In the genomic region with DNA sequence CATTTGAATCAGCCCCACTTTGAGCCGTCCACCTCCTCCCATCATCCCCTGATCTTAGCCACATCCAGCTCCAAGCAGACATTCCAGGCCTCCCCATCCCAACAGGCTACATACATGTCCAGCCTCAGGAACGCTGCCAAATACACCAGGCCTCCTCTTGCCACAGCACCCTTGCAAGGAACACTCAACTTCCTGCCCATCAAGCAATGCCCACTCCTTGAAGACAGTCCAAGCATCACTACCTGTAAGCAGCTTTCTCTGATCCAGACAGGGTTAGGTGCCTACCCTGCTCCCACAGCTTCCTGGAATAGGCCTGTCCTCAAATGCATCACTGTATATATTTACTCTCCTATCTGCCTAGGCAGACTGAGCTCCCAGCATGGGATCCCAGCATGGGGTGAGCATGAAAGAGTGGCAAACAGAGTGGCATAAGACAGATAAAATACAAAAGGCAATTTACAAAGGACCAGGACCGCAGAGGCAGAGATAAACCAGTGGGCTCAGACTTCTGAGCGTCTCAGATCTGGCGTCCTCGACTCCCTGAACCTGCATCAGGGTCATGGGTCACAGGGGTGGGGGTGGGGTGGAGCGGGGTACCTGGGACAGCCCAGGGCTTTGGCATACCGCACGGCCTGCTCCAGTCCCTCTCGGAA, we compare ENCODE assay signal across 8 cellular contexts. TPM values are rescaled to one million over a fixed set of nuclear protein-coding genes. Genes with fewer than 3 reads are reported as not detected.
DNase-seq lines count a peak whose midpoint lies in the region; ATAC-seq lines count a peak whose summit lies in the region.

No MANE protein-coding gene starts in this region.

- peaks cover 11% of the 10 kb centered on the region for H3K36me3 Mint-ChIP-seq in activated naive CD8-positive, alpha-beta T cell treated with anti-CD3 and anti-CD28 coated beads, Interleukin-2, amount 50 U/mL, for 24 hours (ENCODE audit: low read depth)

- H3K27me3 ChIP-seq in MG63 (peaks cover 10% of the 10 kb centered on the region; the same call in 1 of the 2 replicates), rectal smooth muscle tissue (ENCODE audit: control insufficient read depth, insufficient read depth, low read length) (no peaks in the 10 kb centered on the region)

- intact Hi-C loops in left ventricle myocardium superior (cut with micrococcal nuclease): no loop called here

- H3K36me3 ChIP-seq in MG63 (peaks cover 17% of the 10 kb centered on the region), rectal smooth muscle tissue (ENCODE audit: control insufficient read depth, insufficient read depth, low read length) (peaks cover 29% of the 10 kb centered on the region)

- peaks cover 27% of the 10 kb centered on the region for H3K27me3 Mint-ChIP-seq in activated naive CD8-positive, alpha-beta T cell treated with anti-CD3 and anti-CD28 coated beads, Interleukin-2, amount 50 U/mL, for 24 hours

- peak; percentile 23 for DNase-seq in DMS114 treated with DMSO at 0.1 percent for 48 hours (lab: John Stamatoyannopoulos, UW; ENCODE audit: unreplicated experiment)
- DNase-seq in MG63: peak; percentile 43
- no peak for DNase-seq in activated naive CD8-positive, alpha-beta T cell treated with anti-CD3 and anti-CD28 coated beads, Interleukin-2, amount 50 U/mL, for 24 hours
- DNase-seq in left ventricle myocardium superior: no peak
- no peak for DNase-seq in NCI-H446 treated with DMSO at 0.1 percent for 48 hours (lab: John Stamatoyannopoulos, UW)

- H3K4me3 ChIP-seq in MG63 (peak overlapping the region; percentile 11; the same call in 1 of the 2 replicates), rectal smooth muscle tissue (ENCODE audit: low read length) (peak overlapping the region; percentile 51)

- peak overlapping the region; percentile 87 for H3K27ac ChIP-seq in rectal smooth muscle tissue (ENCODE audit: low read depth, low read length)

- no peak for ATAC-seq in activated naive CD8-positive, alpha-beta T cell treated with anti-CD3 and anti-CD28 coated beads, Interleukin-2, amount 50 U/mL, for 24 hours
- ATAC-seq in left ventricle myocardium superior (peak; percentile 14), HG03025 (IDR thresholded peaks at IDR 0.05; ENCODE audit: low FRiP score, unreplicated experiment) (no peak), GM19455 (IDR thresholded peaks at IDR 0.05; ENCODE audit: unreplicated experiment) (no peak)

- H3K9ac ChIP-seq in rectal smooth muscle tissue (ENCODE audit: low read length): peak overlapping the region; percentile 3

- H3K27ac Mint-ChIP-seq in activated naive CD8-positive, alpha-beta T cell treated with anti-CD3 and anti-CD28 coated beads, Interleukin-2, amount 50 U/mL, for 24 hours: no peak overlapping the region

- H3K9me3 Mint-ChIP-seq in activated naive CD8-positive, alpha-beta T cell treated with anti-CD3 and anti-CD28 coated beads, Interleukin-2, amount 50 U/mL, for 24 hours: no peaks in the 10 kb centered on the region

- peaks cover 16% of the 10 kb centered on the region for H3K4me1 Mint-ChIP-seq in activated naive CD8-positive, alpha-beta T cell treated with anti-CD3 and anti-CD28 coated beads, Interleukin-2, amount 50 U/mL, for 24 hours

- H3K9me3 ChIP-seq in MG63: no peaks in the 10 kb centered on the region; the same call in 1 of the 2 replicates

- peaks cover 9% of the 10 kb centered on the region for H3K4me1 ChIP-seq in rectal smooth muscle tissue (ENCODE audit: control insufficient read depth, insufficient read depth, low read length)

- H3K4me3 Mint-ChIP-seq in activated naive CD8-positive, alpha-beta T cell treated with anti-CD3 and anti-CD28 coated beads, Interleukin-2, amount 50 U/mL, for 24 hours: peak overlapping the region; percentile 62

RNA-seq across cellular contexts. Expression of gene HYI, which starts 0.8 kb away (rescaled TPM):
- total RNA-seq in MG63 (2014; rRNA removed; shearing (Covaris generic); ENCODE audit: low replicate concordance): 12.1 and 16.7 TPM in 2 replicates
- 23.4 TPM for total RNA-seq in left ventricle myocardium superior

Comparison
In these comparisons a context has a peak if more than half of its experiments do, and no peak if none do; other contexts are left out.
1. DNase-seq: peak in DMS114 treated with DMSO at 0.1 percent for 48 hours (single experiment) and MG63 (single experiment); none in activated naive CD8-positive, alpha-beta T cell treated with anti-CD3 and anti-CD28 coated beads, Interleukin-2, amount 50 U/mL, for 24 hours (single experiment), left ventricle myocardium superior (single experiment) and NCI-H446 treated with DMSO at 0.1 percent for 48 hours (single experiment).